Comparison of ENCODE assay signal across 16 cellular contexts in genomic region chr10:124299726-124300125, GRCh38.
DNase-seq lines count a peak whose midpoint lies in the region; ATAC-seq, FAIRE-seq and TF ChIP-seq lines count a peak whose summit lies in the region.
"Had no signal": no experiment of that assay in that cellular context is flagged by ENCODE, and none has a peak within 500 bp of the region (broad histone marks: within the 10 kb centered on the region; RNA-seq: fewer than 3 reads in every experiment).

No MANE protein-coding gene starts in this region.

- H3K27ac ChIP-seq in Peyer's patch (no peak overlapping the region), keratinocyte (ENCODE audit: control insufficient read depth, insufficient read depth, low read length) (no peak overlapping the region), upper lobe of right lung (no peak overlapping the region)
- H3K27ac ChIP-seq: BLaER1 had no signal

- peaks cover 0 to 6% (median 0%) of the 10 kb centered on the region in 4 donors for H3K9me3 ChIP-seq in Peyer's patch
- H3K9me3 ChIP-seq in keratinocyte (ENCODE audit: control insufficient read depth, low read depth, low read length) = peaks cover 8% of the 10 kb centered on the region
- no peaks in the 10 kb centered on the region for H3K9me3 ChIP-seq in upper lobe of right lung

- TF ChIP-seq CTCF in Peyer's patch (IDR thresholded peaks at IDR 0.05) = no peak
- TF ChIP-seq CTCF in keratinocyte (optimal IDR thresholded peaks at IDR 0.05 in 1 of 3, IDR thresholded peaks at IDR 0.05 in 1 of 3, conservative IDR thresholded peaks at IDR 0.05 in 1 of 3; ENCODE audit: extremely low read depth in 1 of 3, insufficient read depth in 2 of 3, low read length in 3 of 3) = no peak
- no peak for TF ChIP-seq CTCF in upper lobe of right lung (IDR thresholded peaks at IDR 0.05)

- H3K79me2 ChIP-seq in keratinocyte (ENCODE audit: control insufficient read depth, insufficient read depth, low read length) = no peaks in the 10 kb centered on the region

- H3K36me3 ChIP-seq in Peyer's patch = no peaks in the 10 kb centered on the region
- no peaks in the 10 kb centered on the region for H3K36me3 ChIP-seq in keratinocyte (ENCODE audit: control insufficient read depth in 2 of 2, extremely low read depth in 1 of 2, insufficient read depth in 2 of 2, low read length in 2 of 2)
- no peaks in the 10 kb centered on the region for H3K36me3 ChIP-seq in upper lobe of right lung
- H3K36me3 ChIP-seq: BLaER1 had no signal

- H3K4me3 ChIP-seq in Peyer's patch = no peak overlapping the region
- H3K4me3 ChIP-seq in keratinocyte (ENCODE audit: control insufficient read depth in 2 of 3, extremely low read depth in 1 of 3, insufficient read depth in 2 of 3, low read depth in 1 of 3, low read length in 3 of 3) = no peak overlapping the region
- H3K4me3 ChIP-seq in upper lobe of right lung = no peak overlapping the region
- H3K4me3 ChIP-seq: BLaER1 had no signal

- dilution Hi-C loops in keratinocyte (cut with MboI; ENCODE audit: extremely low pct_ligation_motif_present, low sequenced_read_pairs) = no loop called here

- H3K27me3 ChIP-seq in Peyer's patch = no peaks in the 10 kb centered on the region
- peaks cover 4% of the 10 kb centered on the region for H3K27me3 ChIP-seq in keratinocyte (ENCODE audit: control insufficient read depth, extremely low read depth, insufficient read depth, low read length)
- H3K27me3 ChIP-seq in upper lobe of right lung = no peaks in the 10 kb centered on the region
- H3K27me3 ChIP-seq: BLaER1 had no signal

- FAIRE-seq in keratinocyte (lab: Jason Lieb, UNC) = no peak
- FAIRE-seq: GM19239 had no signal

- intact Hi-C loops in upper lobe of right lung (cut with DNase I) (no loop called here), sciatic nerve (cut with DNase I) (no loop called here)

- ATAC-seq in upper lobe of right lung (no peak), sciatic nerve (no peak)

- H3K9ac ChIP-seq in keratinocyte (ENCODE audit: control insufficient read depth, extremely low read depth, insufficient read depth, low read length) = no peak overlapping the region
- H3K9ac ChIP-seq: BLaER1 had no signal

- peak overlapping the region; percentile 4 for H2AFZ ChIP-seq in keratinocyte (ENCODE audit: control insufficient read depth, low read length)

- no peak overlapping the region for H3K4me2 ChIP-seq in keratinocyte (ENCODE audit: control insufficient read depth, extremely low read depth, insufficient read depth, low read depth, low read length)
- H3K4me2 ChIP-seq: BLaER1 had no signal

- H3K9me1 ChIP-seq in keratinocyte (ENCODE audit: control insufficient read depth, extremely low read depth, insufficient read depth, low read length) = peaks cover 2% of the 10 kb centered on the region

- H4K20me1 ChIP-seq in keratinocyte (ENCODE audit: control insufficient read depth, extremely low read depth, insufficient read depth, low read length) = no peaks in the 10 kb centered on the region
- H4K20me1 ChIP-seq: BLaER1 had no signal

- TF ChIP-seq POLR2A in Peyer's patch (IDR thresholded peaks at IDR 0.05) = no peak

- H3K4me1 ChIP-seq in Peyer's patch = no peaks in the 10 kb centered on the region
- H3K4me1 ChIP-seq in keratinocyte (ENCODE audit: control insufficient read depth, extremely low read depth, insufficient read depth, low read length) = peaks cover 33% of the 10 kb centered on the region
- no peaks in the 10 kb centered on the region for H3K4me1 ChIP-seq in upper lobe of right lung

- peak; percentile 38 for DNase-seq in activated effector memory CD4-positive, alpha-beta T cell treated with anti-CD3 and anti-CD28 coated beads, Interleukin-2, amount 50 U/mL, for 16 hours
- no peak for DNase-seq in activated effector memory CD4-positive, alpha-beta T cell treated with Interleukin-2 at 50 U/mL for 16 hours
- DNase-seq in Peyer's patch (peak in 2 of 3 donors; percentile 5 to 14), keratinocyte (ENCODE audit: low read depth, low spot score) (no peak), upper lobe of right lung (peak; percentile 31), sciatic nerve (ENCODE audit: low spot score) (no peak), NCI-H446 treated with DMSO at 0.1 percent for 48 hours (lab: John Stamatoyannopoulos, UW) (no peak)
- DNase-seq: 8988T; AML-193; CD4-positive, CD25-positive, alpha-beta regulatory T cell; DMS53; GF-D8; HCEC 1CT; HFFc6 had no signal

Comparison
In these comparisons a context has a peak if more than half of its experiments do, and no peak if none do; other contexts are left out.
1. DNase-seq: peak in activated effector memory CD4-positive, alpha-beta T cell treated with anti-CD3 and anti-CD28 coated beads, Interleukin-2, amount 50 U/mL, for 16 hours (single experiment), Peyer's patch (2 of 3) and upper lobe of right lung (single experiment); none in activated effector memory CD4-positive, alpha-beta T cell treated with Interleukin-2 at 50 U/mL for 16 hours (single experiment), keratinocyte (single experiment), sciatic nerve (single experiment) and NCI-H446 treated with DMSO at 0.1 percent for 48 hours (single experiment).